ENCODE assay signal across 17 cellular contexts in genomic region chr22:21022955-21023614, GRCh38. TPM values are rescaled to one million over a fixed set of nuclear protein-coding genes. Genes with fewer than 3 reads are reported as not detected.
DNase-seq lines count a peak whose midpoint lies in the region; ATAC-seq and TF ChIP-seq lines count a peak whose summit lies in the region.
"Had no signal": no experiment of that assay in that cellular context is flagged by ENCODE, and none has a peak within 500 bp of the region (broad histone marks: within the 10 kb centered on the region; RNA-seq: fewer than 3 reads in every experiment).

No MANE protein-coding gene starts in this region.

- H2BK12ac ChIP-seq in mesenchymal stem cell (ENCODE audit: low read length in 2 of 2), result no peak overlapping the region

- H3K4ac ChIP-seq in mesenchymal stem cell (ENCODE audit: low read depth in 1 of 2, low read length in 2 of 2), result no peak overlapping the region

- H4K20me1 ChIP-seq in DND-41 (ENCODE audit: insufficient read depth, low read length), result no peaks in the 10 kb centered on the region

- no peak overlapping the region for H3K14ac ChIP-seq in mesenchymal stem cell (ENCODE audit: low read length in 2 of 2)

- H4K8ac ChIP-seq in mesenchymal stem cell (ENCODE audit: low read length), result no peak overlapping the region

- H3K9me3 ChIP-seq in DND-41 (ENCODE audit: insufficient read depth, low read length, severe bottlenecking), result no peaks in the 10 kb centered on the region
- H3K9me3 ChIP-seq in mesenchymal stem cell (ENCODE audit: control insufficient read depth, low read length), result no peaks in the 10 kb centered on the region
- H3K9me3 ChIP-seq: left ventricle myocardium inferior, suprapubic skin had no signal

- no peak overlapping the region for H2BK5ac ChIP-seq in mesenchymal stem cell (ENCODE audit: low read depth, low read length, poor library complexity, severe bottlenecking)

- H3K4me1 ChIP-seq in DND-41 (ENCODE audit: insufficient read depth, low read length) (peaks cover 10% of the 10 kb centered on the region), mesenchymal stem cell (ENCODE audit: control insufficient read depth, insufficient read depth, low read depth, low read length) (peaks cover 5% of the 10 kb centered on the region)

- ATAC-seq in DND-41 (ENCODE audit: insufficient read depth, low read depth), result no peak

- no peak overlapping the region for H3K4me2 ChIP-seq in DND-41 (ENCODE audit: insufficient read depth, low read length)
- no peak overlapping the region for H3K4me2 ChIP-seq in mesenchymal stem cell (ENCODE audit: low read length, poor library complexity, severe bottlenecking)

- H3K36me3 ChIP-seq in DND-41 (ENCODE audit: insufficient read depth, low read length) (no peaks in the 10 kb centered on the region), mesenchymal stem cell (ENCODE audit: control insufficient read depth in 1 of 2, insufficient read depth in 2 of 2, low read depth in 1 of 2, low read length in 2 of 2) (no peaks in the 10 kb centered on the region)
- H3K36me3 ChIP-seq: left ventricle myocardium inferior, suprapubic skin had no signal

- no peaks in the 10 kb centered on the region for H3K79me2 ChIP-seq in DND-41 (ENCODE audit: insufficient read depth, low read length)

- no peaks in the 10 kb centered on the region for H3K9me3 Mint-ChIP-seq in HFFc6
- H3K9me3 Mint-ChIP-seq: T-helper 1 cell treated with Interleukin-12 subunit alpha and Interleukin-12 subunit beta and Interleukin-4 antibody, amounts not matched to agents 30 μg/mL and 1 μg/mL, for 36 hours had no signal

- H4K91ac ChIP-seq in mesenchymal stem cell (ENCODE audit: low read length), result no peak overlapping the region

- H3K4me3 Mint-ChIP-seq in HFFc6, result no peak overlapping the region
- H3K4me3 Mint-ChIP-seq: T-helper 1 cell treated with Interleukin-12 subunit alpha and Interleukin-12 subunit beta and Interleukin-4 antibody, amounts not matched to agents 30 μg/mL and 1 μg/mL, for 36 hours had no signal

- peaks cover 7% of the 10 kb centered on the region for H3K27me3 Mint-ChIP-seq in HFFc6 (ENCODE audit: insufficient read depth)

- H3K23ac ChIP-seq in mesenchymal stem cell (ENCODE audit: low read length in 2 of 2), result no peak overlapping the region

- H3K9ac ChIP-seq in DND-41 (ENCODE audit: low read depth, low read length), result no peak overlapping the region
- H3K9ac ChIP-seq in mesenchymal stem cell (ENCODE audit: low read length), result no peak overlapping the region

- no peak overlapping the region for H3K27ac Mint-ChIP-seq in HFFc6
- H3K27ac Mint-ChIP-seq: T-helper 1 cell treated with Interleukin-12 subunit alpha and Interleukin-12 subunit beta and Interleukin-4 antibody, amounts not matched to agents 30 μg/mL and 1 μg/mL, for 36 hours had no signal

- no peak overlapping the region for H3K18ac ChIP-seq in mesenchymal stem cell (ENCODE audit: low read depth in 1 of 2, low read length in 2 of 2)

- H3K4me3 ChIP-seq in DND-41 (ENCODE audit: low read depth in 1 of 2, low read length in 2 of 2) (no peak overlapping the region), coronary artery (no peak overlapping the region), mesenchymal stem cell (ENCODE audit: insufficient read depth in 1 of 2, low read depth in 1 of 2, low read length in 2 of 2) (no peak overlapping the region)
- H3K4me3 ChIP-seq: left ventricle myocardium inferior, suprapubic skin had no signal

- DNase-seq in DND-41 (no peak), HFFc6 (no peak), coronary artery (ENCODE audit: low spot score) (peak; percentile 57), mesenchymal stem cell (no peak), LoVo (ENCODE audit: low spot score) (no peak)
- DNase-seq in activated CD4-positive, alpha-beta T cell treated with anti-CD3 and anti-CD28 coated beads for 1 hour, result no peak
- DNase-seq: activated CD4-positive, CD25-positive, alpha-beta regulatory T cell; COR-L47; foreskin melanocyte; left ventricle myocardium inferior; NCI-H1694 treated with DMSO at 0.1 percent for 48 hours; NCI-H446; SIG-M5; stimulated activated CD4-positive, alpha-beta T cell treated with anti-CD3 and anti-CD28 coated beads, Interleukin-4, amount 100 ng/mL, for 1 hour had no signal

- H3K27me3 ChIP-seq in DND-41 (ENCODE audit: insufficient read depth, low read length, poor library complexity) (no peaks in the 10 kb centered on the region), mesenchymal stem cell (ENCODE audit: control insufficient read depth in 1 of 2, insufficient read depth in 1 of 2, low read length in 2 of 2) (peaks cover 0 to 32% of the 10 kb centered on the region in 2 experiments)

- no peak overlapping the region for H2AK5ac ChIP-seq in mesenchymal stem cell (ENCODE audit: low read length, severe bottlenecking)

- H2AFZ ChIP-seq in DND-41 (ENCODE audit: low read depth, low read length) (no peak overlapping the region), mesenchymal stem cell (ENCODE audit: low read depth, low read length) (no peak overlapping the region)

- H3K27ac ChIP-seq in DND-41 (ENCODE audit: low read length) (no peak overlapping the region), coronary artery (no peak overlapping the region), mesenchymal stem cell (ENCODE audit: low read length, poor library complexity, severe bottlenecking) (no peak overlapping the region)
- H3K27ac ChIP-seq: left ventricle myocardium inferior, suprapubic skin had no signal

- H2BK120ac ChIP-seq in mesenchymal stem cell (ENCODE audit: low read depth, low read length), result no peak overlapping the region

- H2BK15ac ChIP-seq in mesenchymal stem cell (ENCODE audit: low read depth, poor library complexity, severe bottlenecking), result no peak overlapping the region

- H3K36me3 Mint-ChIP-seq in HFFc6 (ENCODE audit: low read depth), result no peaks in the 10 kb centered on the region

- TF ChIP-seq CTCF in DND-41 (IDR thresholded peaks at IDR 0.05; ENCODE audit: borderline replicate concordance, extremely low read depth, low read length, poor library complexity, severe bottlenecking) (peak; percentile 21), HFFc6 (IDR thresholded peaks at IDR 0.05) (peak; percentile 37; the same call in 1 of the 2 replicates), coronary artery (IDR thresholded peaks at IDR 0.05) (no peak)

- H3K79me1 ChIP-seq in mesenchymal stem cell (replicated peaks; ENCODE audit: low read length, poor library complexity, severe bottlenecking), result no peaks in the 10 kb centered on the region

- peaks cover 12% of the 10 kb centered on the region for H3K4me1 Mint-ChIP-seq in HFFc6 (ENCODE audit: low read depth)

- WGBS in mesenchymal stem cell, result 82% methylated on average over 13 of the region's 13 CpGs

RNA-seq across cellular contexts. Expression of gene P2RX6, which starts 8.1 kb away (rescaled TPM):
- 1 to 10 TPM; 1.6 to 4.0 (median 1.9) TPM for total RNA-seq in HFFc6 (2021; fragmentation: NEBNext Ultra II Directional; extraction: Animal tissue kit (Norgen Biotek cat#: 25700))
- polyA plus RNA-seq in mesenchymal stem cell (2013, experiment 1 of 2), result 1.6 TPM
- 1.5 TPM for polyA plus RNA-seq in mesenchymal stem cell (2013, experiment 2 of 2)

RNA-seq across cellular contexts. Expression of gene SLC7A4, which starts 9.3 kb away (rescaled TPM):
- total RNA-seq in HFFc6 (2021; fragmentation: NEBNext Ultra II Directional; extraction: Animal tissue kit (Norgen Biotek cat#: 25700)), result under 1 TPM in 1 of 6 experiments, not detected in 5; 0.07 TPM
- polyA plus RNA-seq in mesenchymal stem cell (2013, experiment 1 of 2), result 0.11 TPM
- polyA plus RNA-seq in mesenchymal stem cell (2013, experiment 2 of 2), result 0.16 TPM

RNA-seq across cellular contexts. Expression of gene THAP7, which starts 21.2 kb away (rescaled TPM):
- 10 to 100 TPM; 17.8 to 23.1 (median 21.1) TPM for total RNA-seq in HFFc6 (2021; fragmentation: NEBNext Ultra II Directional; extraction: Animal tissue kit (Norgen Biotek cat#: 25700))
- polyA plus RNA-seq in mesenchymal stem cell (2013, experiment 1 of 2), result 15.5 TPM
- polyA plus RNA-seq in mesenchymal stem cell (2013, experiment 2 of 2), result 15.1 TPM

RNA-seq across cellular contexts. Expression of gene LRRC74B, which starts 22.7 kb away (rescaled TPM):
- total RNA-seq in HFFc6 (2021; fragmentation: NEBNext Ultra II Directional; extraction: Animal tissue kit (Norgen Biotek cat#: 25700)), result not detected
- polyA plus RNA-seq in mesenchymal stem cell (2013, experiment 1 of 2), result 0.04 TPM
- polyA plus RNA-seq in mesenchymal stem cell (2013, experiment 2 of 2), result not detected
- total RNA-seq: left ventricle myocardium inferior, omental fat pad, suprapubic skin had no signal

RNA-seq across cellular contexts. Expression of gene LZTR1, which starts 41.0 kb away (rescaled TPM):
- total RNA-seq in HFFc6 (2021; fragmentation: NEBNext Ultra II Directional; extraction: Animal tissue kit (Norgen Biotek cat#: 25700)), result 10 to 100 TPM; 50.6 to 64.0 (median 57.2) TPM
- 32.0 TPM for polyA plus RNA-seq in mesenchymal stem cell (2013, experiment 1 of 2)
- polyA plus RNA-seq in mesenchymal stem cell (2013, experiment 2 of 2), result 29.6 TPM
